ENCODE assay signal across 1 cellular context in genomic region chr11:127105578-127105977, GRCh38.
A peak's percentile ranks its signal among the peaks of the same experiment; 100 is the strongest.
TF ChIP-seq lines count a peak whose summit lies in the region.

No MANE protein-coding gene starts in this region.

TF ChIP-seq in H1, 55 proteins besides CTCF, POLR2A, EP300 and RAD21:
- TF ChIP-seq CBX8 (IDR thresholded peaks at IDR 0.05; ENCODE audit: borderline replicate concordance, low read depth, low read length), result no peak
- no peak for TF ChIP-seq EZH2 (IDR thresholded peaks at IDR 0.05; ENCODE audit: low read depth, low read length, severe bottlenecking)
- peak; percentile 1; the same call in 1 of the 2 replicates for TF ChIP-seq MAFK (IDR thresholded peaks at IDR 0.05; ENCODE audit: low read depth, low read length)
